Comparison of ENCODE assay signal across 9 cellular contexts in the genomic region with DNA sequence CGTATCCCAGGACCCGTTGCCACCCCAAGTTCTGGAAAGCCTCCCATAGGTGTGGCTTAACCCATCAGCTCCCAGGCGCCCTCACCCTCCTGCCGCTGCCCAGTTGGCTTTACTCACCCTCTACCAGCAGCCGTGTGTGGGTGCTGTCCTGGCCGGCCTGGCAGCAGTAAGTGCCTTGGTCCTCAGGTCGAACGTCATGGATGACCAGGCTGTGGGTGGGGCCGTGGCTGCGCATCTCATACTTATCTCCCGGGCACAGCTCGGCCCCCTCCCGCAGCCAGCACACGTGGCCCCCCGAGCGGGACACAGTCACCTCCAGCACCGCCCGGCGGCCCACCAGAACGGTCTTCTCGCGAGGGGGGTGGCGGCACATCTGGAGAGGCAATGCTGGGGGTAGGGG. TPM values are rescaled to one million over a fixed set of nuclear protein-coding genes. Genes with fewer than 3 reads are reported as not detected.
DNase-seq lines count a peak whose midpoint lies in the region; ATAC-seq and FAIRE-seq lines count a peak whose summit lies in the region.
"Had no signal": no experiment of that assay in that cellular context is flagged by ENCODE, and none has a peak within 500 bp of the region (broad histone marks: within the 10 kb centered on the region; RNA-seq: fewer than 3 reads in every experiment).

No MANE protein-coding gene starts in this region.

- no peaks in the 10 kb centered on the region for H3K36me3 Mint-ChIP-seq in activated naive CD8-positive, alpha-beta T cell
- H3K36me3 Mint-ChIP-seq in activated naive CD8-positive, alpha-beta T cell treated with anti-CD3 and anti-CD28 coated beads, Interleukin-2, amount 50 U/mL, for 24 hours (ENCODE audit: low read depth) = no peaks in the 10 kb centered on the region
- no peaks in the 10 kb centered on the region for H3K36me3 Mint-ChIP-seq in activated T-helper 17 cell treated with anti-CD3 and anti-CD28 coated beads, Interleukin-2, amount 50 U/mL, for 72 hours (ENCODE audit: low read depth)

- no peak overlapping the region for H3K27ac Mint-ChIP-seq in activated naive CD8-positive, alpha-beta T cell
- no peak overlapping the region for H3K27ac Mint-ChIP-seq in activated naive CD8-positive, alpha-beta T cell treated with anti-CD3 and anti-CD28 coated beads, Interleukin-2, amount 50 U/mL, for 24 hours
- H3K27ac Mint-ChIP-seq in activated T-helper 17 cell treated with anti-CD3 and anti-CD28 coated beads, Interleukin-2, amount 50 U/mL, for 72 hours = no peak overlapping the region

- no peaks in the 10 kb centered on the region for H3K9me3 ChIP-seq in iPS-18c (ENCODE audit: control insufficient read depth, insufficient read depth, low read length)

- DNase-seq in activated naive CD8-positive, alpha-beta T cell treated with anti-CD3 and anti-CD28 coated beads, Interleukin-2, amount 50 U/mL, for 24 hours = no peak
- DNase-seq in urothelium cell line (ENCODE audit: low spot score) = peak; percentile 55
- DNase-seq in activated CD8-positive, alpha-beta memory T cell treated with anti-CD3 and anti-CD28 coated beads, Interleukin-2, amount 50 U/mL, for 48 hours = no peak
- DNase-seq: NCI-H1930 had no signal

- no peaks in the 10 kb centered on the region for H3K9me3 Mint-ChIP-seq in activated naive CD8-positive, alpha-beta T cell (ENCODE audit: low read depth)
- H3K9me3 Mint-ChIP-seq in activated naive CD8-positive, alpha-beta T cell treated with anti-CD3 and anti-CD28 coated beads, Interleukin-2, amount 50 U/mL, for 24 hours = no peaks in the 10 kb centered on the region
- H3K9me3 Mint-ChIP-seq in activated T-helper 17 cell treated with anti-CD3 and anti-CD28 coated beads, Interleukin-2, amount 50 U/mL, for 72 hours = no peaks in the 10 kb centered on the region

- H3K4me3 Mint-ChIP-seq in activated naive CD8-positive, alpha-beta T cell = peak overlapping the region; percentile 20
- H3K4me3 Mint-ChIP-seq in activated naive CD8-positive, alpha-beta T cell treated with anti-CD3 and anti-CD28 coated beads, Interleukin-2, amount 50 U/mL, for 24 hours = no peak overlapping the region
- peak overlapping the region; percentile 75 for H3K4me3 Mint-ChIP-seq in activated T-helper 17 cell treated with anti-CD3 and anti-CD28 coated beads, Interleukin-2, amount 50 U/mL, for 72 hours

- H3K4me3 ChIP-seq in iPS-18c (ENCODE audit: insufficient read depth, low read depth, low read length) = peak overlapping the region; percentile 87

- no peak for ATAC-seq in activated naive CD8-positive, alpha-beta T cell treated with anti-CD3 and anti-CD28 coated beads, Interleukin-2, amount 50 U/mL, for 24 hours
- no peak for ATAC-seq in activated T-helper 17 cell treated with anti-CD3 and anti-CD28 coated beads, Interleukin-2, amount 50 U/mL, for 72 hours (replicated peaks)
- no peak for ATAC-seq in HG03439 (IDR thresholded peaks at IDR 0.05; ENCODE audit: unreplicated experiment)
- ATAC-seq in HG03108 (IDR thresholded peaks at IDR 0.05; ENCODE audit: unreplicated experiment) = no peak

- peaks cover 6% of the 10 kb centered on the region for H3K4me1 Mint-ChIP-seq in activated naive CD8-positive, alpha-beta T cell (ENCODE audit: low read depth)
- H3K4me1 Mint-ChIP-seq in activated naive CD8-positive, alpha-beta T cell treated with anti-CD3 and anti-CD28 coated beads, Interleukin-2, amount 50 U/mL, for 24 hours = peaks cover 6% of the 10 kb centered on the region
- peaks cover 5% of the 10 kb centered on the region for H3K4me1 Mint-ChIP-seq in activated T-helper 17 cell treated with anti-CD3 and anti-CD28 coated beads, Interleukin-2, amount 50 U/mL, for 72 hours

- FAIRE-seq in urothelium cell line (lab: Jason Lieb, UNC) = no peak

- H3K27me3 Mint-ChIP-seq in activated naive CD8-positive, alpha-beta T cell = peaks cover 30% of the 10 kb centered on the region
- peaks cover 45% of the 10 kb centered on the region for H3K27me3 Mint-ChIP-seq in activated naive CD8-positive, alpha-beta T cell treated with anti-CD3 and anti-CD28 coated beads, Interleukin-2, amount 50 U/mL, for 24 hours
- peaks cover 24% of the 10 kb centered on the region for H3K27me3 Mint-ChIP-seq in activated T-helper 17 cell treated with anti-CD3 and anti-CD28 coated beads, Interleukin-2, amount 50 U/mL, for 72 hours

RNA-seq across cellular contexts. Expression of a gene that starts 7.6 kb away (rescaled TPM):
- 1 to 10 TPM; 3.7 to 5.1 TPM for total RNA-seq in activated T-helper 17 cell treated with anti-CD3 and anti-CD28 coated beads, Interleukin-2, amount 50 U/mL, for 72 hours

RNA-seq across cellular contexts. Expression of a gene that starts 7.8 kb away (rescaled TPM):
- total RNA-seq in activated T-helper 17 cell treated with anti-CD3 and anti-CD28 coated beads, Interleukin-2, amount 50 U/mL, for 72 hours = 10 to 100 TPM; 14.0 to 27.6 TPM

RNA-seq across cellular contexts. Expression of a gene that starts 19.9 kb away (rescaled TPM):
- total RNA-seq in activated T-helper 17 cell treated with anti-CD3 and anti-CD28 coated beads, Interleukin-2, amount 50 U/mL, for 72 hours = 1 to 10 TPM in 1 of 2 donors, under 1 TPM in 1; 0.84 to 1.1 TPM

RNA-seq across cellular contexts. Expression of a gene that starts 20.7 kb away (rescaled TPM):
- total RNA-seq in activated T-helper 17 cell treated with anti-CD3 and anti-CD28 coated beads, Interleukin-2, amount 50 U/mL, for 72 hours = not detected

RNA-seq across cellular contexts. Expression of a gene that starts 37.1 kb away (rescaled TPM):
- total RNA-seq in activated T-helper 17 cell treated with anti-CD3 and anti-CD28 coated beads, Interleukin-2, amount 50 U/mL, for 72 hours = under 1 TPM in 1 of 2 donors, not detected in 1; 0.56 TPM
